In genomic region chr18:63829886-63830285, GRCh38 we compare ENCODE assay signal across 30 cellular contexts. TPM values are rescaled to one million over a fixed set of nuclear protein-coding genes. Genes with fewer than 3 reads are reported as not detected.
"Had no signal": no experiment of that assay in that cellular context is flagged by ENCODE, and none has a peak within 500 bp of the region (broad histone marks: within the 10 kb centered on the region; RNA-seq: fewer than 3 reads in every experiment).

No MANE protein-coding gene starts in this region.

- ATAC-seq: activated T-cell treated with anti-CD3 and anti-CD28 coated beads, Interleukin-2, amount 50 U/mL, for 72 hours; effector memory CD8-positive, alpha-beta T cell; foreskin keratinocyte; heart left ventricle; left lung; lower lobe of right lung; natural killer cell; right cardiac atrium had no signal

- H3K27ac ChIP-seq: adrenal gland, brain microvascular endothelial cell, coronary artery, heart left ventricle, left lung, lower lobe of right lung, neural progenitor cell, thoracic aorta, VCaP had no signal

- H3K4me1 ChIP-seq: adrenal gland, lower lobe of right lung, neural progenitor cell had no signal

- H3K4me3 ChIP-seq: adrenal gland, coronary artery, heart left ventricle, left lung, lower lobe of right lung, neural progenitor cell, thoracic aorta had no signal

- H3K36me3 ChIP-seq: adrenal gland, brain microvascular endothelial cell, heart left ventricle, left lung, lower lobe of right lung, neural progenitor cell, thoracic aorta had no signal

- DNase-seq: activated CD4-positive, alpha-beta T cell treated with anti-CD3 and anti-CD28 coated beads for 4 hours; activated CD4-positive, alpha-beta T cell treated with anti-CD3 and anti-CD28 coated beads, Interleukin-2, amount 50 U/mL, for 4 hours; activated effector memory CD4-positive, alpha-beta T cell treated with Interleukin-2 at 50 U/mL for 16 hours; activated naive CD4-positive, alpha-beta T cell treated with Interleukin-2 at 50 U/mL for 16 hours; activated T-cell treated with anti-CD3 and anti-CD28 coated beads for 4 hours; activated T-cell treated with anti-CD3 and anti-CD28 coated beads, Interleukin-2, amount 50 U/mL, for 72 hours; adrenal gland; brain microvascular endothelial cell; effector memory CD8-positive, alpha-beta T cell; foreskin keratinocyte; heart left ventricle; hypothalamus; immature natural killer cell; left lung; lower lobe of right lung; mesendoderm; natural killer cell; posterior cingulate gyrus; right cardiac atrium; stimulated activated CD4-positive, alpha-beta T cell treated with anti-CD3 and anti-CD28 coated beads, Interleukin-4, amount 100 ng/mL, for 1 hour; T-helper 9 cell; trophoblast cell had no signal

- H3K27me3 ChIP-seq: adrenal gland, brain microvascular endothelial cell, foreskin keratinocyte, left lung, neural progenitor cell had no signal

- H3K9me3 ChIP-seq: adrenal gland, heart left ventricle, left lung, lower lobe of right lung, thoracic aorta had no signal

RNA-seq across cellular contexts. Expression of gene SERPINB7, which starts 54.7 kb away (rescaled TPM):
- total RNA-seq: activated T-cell treated with anti-CD3 and anti-CD28 coated beads, Interleukin-2, amount 50 U/mL, for 72 hours; cardiac septum; cerebellum; lower lobe of right lung; mononuclear cell; natural killer cell; right cardiac atrium; subcutaneous adipose tissue had no signal
- polyA plus RNA-seq: adrenal gland, heart left ventricle, immature natural killer cell, right cardiac atrium had no signal

RNA-seq across cellular contexts. Expression of gene SERPINB2, which starts 57.6 kb away (rescaled TPM):
- total RNA-seq: activated T-cell treated with anti-CD3 and anti-CD28 coated beads, Interleukin-2, amount 50 U/mL, for 72 hours; cardiac septum; cerebellum; lower lobe of right lung; right cardiac atrium had no signal
- polyA plus RNA-seq: immature natural killer cell, right cardiac atrium had no signal
